ENCODE assay signal across 18 cellular contexts in the genomic region with DNA sequence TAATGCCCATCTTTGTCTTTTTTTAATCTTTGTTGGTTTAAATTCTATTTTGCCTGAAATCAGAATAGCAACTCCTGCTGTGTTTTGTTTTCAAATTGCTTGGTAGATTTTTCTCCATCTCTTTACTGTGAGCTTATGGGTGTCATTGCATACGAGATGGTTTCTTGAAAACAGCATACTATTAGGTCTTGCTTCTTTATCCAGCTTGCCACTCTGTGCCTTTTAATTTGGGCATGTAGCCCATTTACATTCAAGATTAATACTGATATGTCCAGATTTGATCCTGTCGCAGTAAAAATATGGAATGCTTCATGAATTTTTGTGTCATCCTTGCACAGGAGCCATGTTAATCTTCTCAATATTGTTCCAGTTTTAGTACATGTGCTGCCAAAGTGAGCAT.
"Had no signal": no experiment of that assay in that cellular context is flagged by ENCODE, and none has a peak within 500 bp of the region (broad histone marks: within the 10 kb centered on the region; RNA-seq: fewer than 3 reads in every experiment).

No MANE protein-coding gene starts in this region.

- H3K4me3 ChIP-seq: neural progenitor cell, ovary, pancreas, prostate gland, psoas muscle, right atrium auricular region, right lobe of liver, sigmoid colon, skin epidermis, smooth muscle cell, spleen had no signal

- H3K36me3 ChIP-seq: neural progenitor cell, neutrophil, ovary, pancreas, prostate gland, right atrium auricular region, right lobe of liver, sigmoid colon, spleen had no signal

- ATAC-seq: naive thymus-derived CD8-positive, alpha-beta T cell; natural killer cell; natural killer cell treated with Interleukin-12 subunit alpha and Interleukin-12 subunit beta and Interleukin-15 and Interleukin-18, amount 100 ng/mL, for 72 hours; pancreas; psoas muscle; right cardiac atrium; right lobe of liver; sciatic nerve had no signal

- H3K9me3 ChIP-seq: ovary, pancreas, prostate gland, right lobe of liver had no signal

- H3K4me1 ChIP-seq: neural progenitor cell, pancreas, parathyroid adenoma, prostate gland, psoas muscle, right atrium auricular region, right lobe of liver, sigmoid colon, spleen had no signal

- H3K27ac ChIP-seq: neural progenitor cell, neutrophil, ovary, pancreas, parathyroid adenoma, prostate gland, psoas muscle, right atrium auricular region, right lobe of liver, sigmoid colon, skin epidermis, spleen had no signal
